In the genomic region with DNA sequence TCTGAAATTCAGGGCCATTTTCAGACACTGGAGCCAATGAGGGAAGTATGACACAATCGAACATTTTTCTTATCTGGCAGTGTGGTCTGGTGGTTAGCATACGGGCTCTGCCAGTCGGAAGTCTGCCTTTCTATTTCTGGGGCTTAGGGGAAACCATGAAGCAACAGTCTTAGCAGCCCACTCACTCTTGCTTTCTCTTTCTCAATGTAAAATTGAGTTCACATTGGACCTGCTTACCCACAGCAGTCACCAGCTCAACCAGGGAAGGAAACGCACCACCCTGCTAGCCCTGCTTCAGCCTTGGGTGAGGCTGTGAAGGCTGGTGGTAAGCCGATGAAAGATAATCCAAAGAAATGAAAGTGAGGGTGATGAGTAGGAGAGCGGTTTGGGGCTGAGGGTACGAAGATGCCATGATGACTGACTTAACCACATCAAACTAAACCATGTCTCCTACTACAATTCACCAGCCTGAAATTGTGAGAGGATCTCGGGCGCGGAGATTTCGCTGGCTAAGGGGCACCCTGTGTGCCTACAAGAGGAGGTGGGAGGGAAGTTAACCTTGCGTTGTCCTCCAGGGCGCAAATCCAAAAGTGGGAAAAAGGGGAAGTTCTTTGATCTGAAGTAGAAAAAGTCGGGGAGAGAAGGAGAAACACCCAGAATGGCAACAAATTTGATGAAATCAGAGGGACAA, we compare ENCODE assay signal across 8 cellular contexts. TPM values are rescaled to one million over a fixed set of nuclear protein-coding genes. Genes with fewer than 3 reads are reported as not detected.
A peak's percentile ranks its signal among the peaks of the same experiment; 100 is the strongest.
DNase-seq lines count a peak whose midpoint lies in the region; ATAC-seq and TF ChIP-seq lines count a peak whose summit lies in the region.

No MANE protein-coding gene starts in this region.

- H3K36me3 ChIP-seq in naive thymus-derived CD4-positive, alpha-beta T cell (ENCODE audit: control insufficient read depth in 2 of 3, insufficient read depth in 3 of 3, low read length in 3 of 3) = no peaks in the 10 kb centered on the region
- H3K36me3 ChIP-seq in endodermal cell (ENCODE audit: control insufficient read depth, insufficient read depth, low read length) (no peaks in the 10 kb centered on the region), Karpas-422 (ENCODE audit: insufficient read depth, low read length) (no peaks in the 10 kb centered on the region)

- no peak overlapping the region for H2AFZ ChIP-seq in Karpas-422 (ENCODE audit: low read length)

- peak overlapping the region; percentile 16 for H3K27ac Mint-ChIP-seq in activated T-helper 1 cell treated with anti-CD3 and anti-CD28 coated beads, Interleukin-12 subunit alpha, Interleukin-12 subunit beta, Interleukin-2, Interleukin-4 antibody, amounts not matched to agents 30 ng/mL and 10 ng/mL and 1 ng/mL, durations not matched to agents 14 hours and 24 hours and 36 hours
- H3K27ac Mint-ChIP-seq in naive thymus-derived CD4-positive, alpha-beta T cell = peak overlapping the region in 8 of 9 donors; percentile 12 to 90 (median 76)
- no peak overlapping the region for H3K27ac Mint-ChIP-seq in endodermal cell

- peaks cover 64% of the 10 kb centered on the region for H3K27me3 Mint-ChIP-seq in activated T-helper 1 cell treated with anti-CD3 and anti-CD28 coated beads, Interleukin-12 subunit alpha, Interleukin-12 subunit beta, Interleukin-2, Interleukin-4 antibody, amounts not matched to agents 30 ng/mL and 10 ng/mL and 1 ng/mL, durations not matched to agents 14 hours and 24 hours and 36 hours (ENCODE audit: insufficient read depth)
- peaks cover 23 to 77% (median 49%) of the 10 kb centered on the region in 5 donors for H3K27me3 Mint-ChIP-seq in naive thymus-derived CD4-positive, alpha-beta T cell
- no peaks in the 10 kb centered on the region for H3K27me3 Mint-ChIP-seq in endodermal cell (ENCODE audit: insufficient read depth)

- intact Hi-C loops in activated T-helper 1 cell treated with anti-CD3 and anti-CD28 coated beads, Interleukin-12 subunit alpha, Interleukin-12 subunit beta, Interleukin-2, Interleukin-4 antibody, amounts not matched to agents 30 ng/mL and 10 ng/mL and 1 ng/mL, durations not matched to agents 14 hours and 24 hours and 36 hours (cut with micrococcal nuclease) = loop anchor here (1.0 to 5.0 kb wide), 6 partner anchors 158 to 882 kb away; partner anchors contain the start of genes ABTB2 and CAPRIN1
- intact Hi-C loops in naive thymus-derived CD4-positive, alpha-beta T cell (cut with micrococcal nuclease) = loop anchor here (2.0 to 5.0 kb wide), 3 partner anchors 25 to 758 kb away; no protein-coding TSS in a partner anchor

- 88 to 90% methylated on average over 9 to 12 of the region's 14 CpGs for WGBS in endodermal cell (ENCODE audit: insufficient coverage in 1 of 2, insufficient read length in 1 of 2), 2 experiments

- CTCF ChIA-PET in naive thymus-derived CD4-positive, alpha-beta T cell (lab: Charles Lee) = no interaction called here

- H3K27ac ChIP-seq in naive thymus-derived CD4-positive, alpha-beta T cell (ENCODE audit: low read depth, low read length) = no peak overlapping the region
- H3K27ac ChIP-seq in endodermal cell (ENCODE audit: low read depth, low read length) (no peak overlapping the region), Karpas-422 (ENCODE audit: low read length) (no peak overlapping the region)

- H3K4me1 Mint-ChIP-seq in activated T-helper 1 cell treated with anti-CD3 and anti-CD28 coated beads, Interleukin-12 subunit alpha, Interleukin-12 subunit beta, Interleukin-2, Interleukin-4 antibody, amounts not matched to agents 30 ng/mL and 10 ng/mL and 1 ng/mL, durations not matched to agents 14 hours and 24 hours and 36 hours (ENCODE audit: low read depth) = peaks cover 22% of the 10 kb centered on the region
- H3K4me1 Mint-ChIP-seq in naive thymus-derived CD4-positive, alpha-beta T cell = peaks cover 24 to 48% (median 34%) of the 10 kb centered on the region in 7 donors
- H3K4me1 Mint-ChIP-seq in endodermal cell = peaks cover 5% of the 10 kb centered on the region

- H3K4me3 Mint-ChIP-seq in activated T-helper 1 cell treated with anti-CD3 and anti-CD28 coated beads, Interleukin-12 subunit alpha, Interleukin-12 subunit beta, Interleukin-2, Interleukin-4 antibody, amounts not matched to agents 30 ng/mL and 10 ng/mL and 1 ng/mL, durations not matched to agents 14 hours and 24 hours and 36 hours = no peak overlapping the region
- H3K4me3 Mint-ChIP-seq in naive thymus-derived CD4-positive, alpha-beta T cell = peak overlapping the region; percentile 35 to 93 (median 86)
- no peak overlapping the region for H3K4me3 Mint-ChIP-seq in endodermal cell

- H3K4me1 ChIP-seq in naive thymus-derived CD4-positive, alpha-beta T cell (ENCODE audit: control insufficient read depth in 2 of 2, insufficient read depth in 2 of 2, low read length in 2 of 2) = peaks cover 18 to 20% of the 10 kb centered on the region in 2 donors
- H3K4me1 ChIP-seq in endodermal cell (ENCODE audit: control insufficient read depth, insufficient read depth, low read length) (no peaks in the 10 kb centered on the region), Karpas-422 (ENCODE audit: low read length) (peaks cover 4% of the 10 kb centered on the region; the same call in 1 of the 2 replicates)

- no peaks in the 10 kb centered on the region for H3K79me2 ChIP-seq in Karpas-422 (ENCODE audit: low read length)

- no peaks in the 10 kb centered on the region; the same call in 1 of the 2 replicates for H4K20me1 ChIP-seq in Karpas-422 (ENCODE audit: insufficient read depth, low read depth, low read length)

- POLR2A ChIA-PET in naive thymus-derived CD4-positive, alpha-beta T cell (lab: Charles Lee) = no interaction called here

- TF ChIP-seq CTCF in GM12865 (IDR thresholded peaks at IDR 0.05; ENCODE audit: insufficient read depth, low read depth, low read length, missing control alignments) (no peak), endodermal cell (conservative IDR thresholded peaks at IDR 0.05) (no peak)

- DNase-seq in GM12865 (ENCODE audit: low read depth) (peak; percentile 91), NOMO-1 treated with DMSO at 0.1 percent for 48 hours (lab: John Stamatoyannopoulos, UW; ENCODE audit: unreplicated experiment) (peak; percentile 99), endodermal cell (no peak), Karpas-422 (no peak), HPDE6-E6E7 (ENCODE audit: extremely low spot score) (no peak)
- peak; percentile 38 for DNase-seq in activated T-helper 1 cell treated with anti-CD3 and anti-CD28 coated beads, Interleukin-12 subunit alpha, Interleukin-12 subunit beta, Interleukin-2, Interleukin-4 antibody, amounts not matched to agents 30 ng/mL and 10 ng/mL and 1 ng/mL, durations not matched to agents 14 hours and 24 hours and 36 hours (ENCODE audit: low spot score)
- peak; percentile 20 to 77 (median 73) for DNase-seq in naive thymus-derived CD4-positive, alpha-beta T cell

- ATAC-seq in GM21786 (IDR thresholded peaks at IDR 0.05; ENCODE audit: unreplicated experiment) = peak; percentile 77
- ATAC-seq in naive thymus-derived CD4-positive, alpha-beta T cell = peak; percentile 88

- no peaks in the 10 kb centered on the region for H3K36me3 Mint-ChIP-seq in activated T-helper 1 cell treated with anti-CD3 and anti-CD28 coated beads, Interleukin-12 subunit alpha, Interleukin-12 subunit beta, Interleukin-2, Interleukin-4 antibody, amounts not matched to agents 30 ng/mL and 10 ng/mL and 1 ng/mL, durations not matched to agents 14 hours and 24 hours and 36 hours (ENCODE audit: low read depth)
- H3K36me3 Mint-ChIP-seq in naive thymus-derived CD4-positive, alpha-beta T cell = no peaks in the 10 kb centered on the region
- no peaks in the 10 kb centered on the region for H3K36me3 Mint-ChIP-seq in endodermal cell (ENCODE audit: low read depth)

- H3K9ac ChIP-seq in endodermal cell (ENCODE audit: extremely low read depth, low read length, poor library complexity, severe bottlenecking) (no peak overlapping the region), Karpas-422 (ENCODE audit: low read length) (no peak overlapping the region)

- H3K4me3 ChIP-seq in GM12865 (ENCODE audit: low read depth, low read length) (peak overlapping the region; percentile 67), endodermal cell (ENCODE audit: low read length) (no peak overlapping the region), Karpas-422 (ENCODE audit: low read length) (no peak overlapping the region)
- peak overlapping the region; percentile 54 for H3K4me3 ChIP-seq in naive thymus-derived CD4-positive, alpha-beta T cell (ENCODE audit: low read length)

- no peaks in the 10 kb centered on the region for H3K27me3 ChIP-seq in naive thymus-derived CD4-positive, alpha-beta T cell (ENCODE audit: control insufficient read depth in 2 of 2, insufficient read depth in 2 of 2, low read length in 2 of 2)
- H3K27me3 ChIP-seq in endodermal cell (ENCODE audit: control insufficient read depth, insufficient read depth, low read length, poor library complexity, severe bottlenecking) (no peaks in the 10 kb centered on the region), Karpas-422 (ENCODE audit: low read length) (no peaks in the 10 kb centered on the region)

- no peak overlapping the region for H3K4me2 ChIP-seq in Karpas-422 (ENCODE audit: low read depth, low read length, poor library complexity, severe bottlenecking)

- no peaks in the 10 kb centered on the region for H3K9me3 Mint-ChIP-seq in activated T-helper 1 cell treated with anti-CD3 and anti-CD28 coated beads, Interleukin-12 subunit alpha, Interleukin-12 subunit beta, Interleukin-2, Interleukin-4 antibody, amounts not matched to agents 30 ng/mL and 10 ng/mL and 1 ng/mL, durations not matched to agents 14 hours and 24 hours and 36 hours
- peaks cover 0 to 4% (median 0%) of the 10 kb centered on the region in 11 donors for H3K9me3 Mint-ChIP-seq in naive thymus-derived CD4-positive, alpha-beta T cell
- no peaks in the 10 kb centered on the region for H3K9me3 Mint-ChIP-seq in endodermal cell

- no peaks in the 10 kb centered on the region for H3K9me3 ChIP-seq in naive thymus-derived CD4-positive, alpha-beta T cell (ENCODE audit: control insufficient read depth in 2 of 3, low read length in 3 of 3)
- H3K9me3 ChIP-seq in endodermal cell (ENCODE audit: control insufficient read depth, low read length) = no peaks in the 10 kb centered on the region
- no peaks in the 10 kb centered on the region for H3K9me3 ChIP-seq in Karpas-422 (ENCODE audit: low read length)

- H3K9me2 ChIP-seq in Karpas-422 (replicated peaks; ENCODE audit: insufficient read depth, low read length) = no peaks in the 10 kb centered on the region

RNA-seq across cellular contexts. Expression of gene LMO2, which starts 2.0 kb away (rescaled TPM):
- total RNA-seq in activated T-helper 1 cell treated with anti-CD3 and anti-CD28 coated beads, Interleukin-12 subunit alpha, Interleukin-12 subunit beta, Interleukin-2, Interleukin-4 antibody, amounts not matched to agents 30 ng/mL and 10 ng/mL and 1 ng/mL, durations not matched to agents 14 hours and 24 hours and 36 hours = not detected in 2 replicates
- total RNA-seq in naive thymus-derived CD4-positive, alpha-beta T cell = 10 to 100 TPM in 1 of 5 experiments, 1 to 10 TPM in 1, under 1 TPM in 2, not detected in 1; 0.73 to 40.4 (median 2.6) TPM
- polyA plus RNA-seq in naive thymus-derived CD4-positive, alpha-beta T cell = under 1 TPM in 1 of 2 donors, not detected in 1; 0.26 TPM
- total RNA-seq in endodermal cell = 1 to 10 TPM; 1.1 to 1.2 TPM
- polyA plus RNA-seq in endodermal cell (2013, experiment 1 of 2) = 5.7 TPM
- polyA plus RNA-seq in endodermal cell (2013, experiment 2 of 2) = 8.5 TPM
- total RNA-seq in Karpas-422 (2014; rRNA removed; shearing (Covaris generic); ENCODE audit: low replicate concordance) = 0.34 and 0.47 TPM in 2 replicates

Comparison
In these comparisons a context has a peak if more than half of its experiments do, and no peak if none do; other contexts are left out.
1. DNase-seq: peak in GM12865 (single experiment), NOMO-1 treated with DMSO at 0.1 percent for 48 hours (single experiment), activated T-helper 1 cell treated with anti-CD3 and anti-CD28 coated beads, Interleukin-12 subunit alpha, Interleukin-12 subunit beta, Interleukin-2, Interleukin-4 antibody, amounts not matched to agents 30 ng/mL and 10 ng/mL and 1 ng/mL, durations not matched to agents 14 hours and 24 hours and 36 hours (single experiment) and naive thymus-derived CD4-positive, alpha-beta T cell (9 of 9); none in endodermal cell (single experiment), Karpas-422 (single experiment) and HPDE6-E6E7 (single experiment).
2. H3K4me3 ChIP-seq: peak in GM12865 (single experiment) and naive thymus-derived CD4-positive, alpha-beta T cell (single experiment); none in endodermal cell (single experiment) and Karpas-422 (single experiment).
3. H3K4me3 Mint-ChIP-seq: peak in naive thymus-derived CD4-positive, alpha-beta T cell (10 of 10); none in activated T-helper 1 cell treated with anti-CD3 and anti-CD28 coated beads, Interleukin-12 subunit alpha, Interleukin-12 subunit beta, Interleukin-2, Interleukin-4 antibody, amounts not matched to agents 30 ng/mL and 10 ng/mL and 1 ng/mL, durations not matched to agents 14 hours and 24 hours and 36 hours (single experiment) and endodermal cell (single experiment).